Comparison of ENCODE assay signal across 13 cellular contexts in the genomic region with DNA sequence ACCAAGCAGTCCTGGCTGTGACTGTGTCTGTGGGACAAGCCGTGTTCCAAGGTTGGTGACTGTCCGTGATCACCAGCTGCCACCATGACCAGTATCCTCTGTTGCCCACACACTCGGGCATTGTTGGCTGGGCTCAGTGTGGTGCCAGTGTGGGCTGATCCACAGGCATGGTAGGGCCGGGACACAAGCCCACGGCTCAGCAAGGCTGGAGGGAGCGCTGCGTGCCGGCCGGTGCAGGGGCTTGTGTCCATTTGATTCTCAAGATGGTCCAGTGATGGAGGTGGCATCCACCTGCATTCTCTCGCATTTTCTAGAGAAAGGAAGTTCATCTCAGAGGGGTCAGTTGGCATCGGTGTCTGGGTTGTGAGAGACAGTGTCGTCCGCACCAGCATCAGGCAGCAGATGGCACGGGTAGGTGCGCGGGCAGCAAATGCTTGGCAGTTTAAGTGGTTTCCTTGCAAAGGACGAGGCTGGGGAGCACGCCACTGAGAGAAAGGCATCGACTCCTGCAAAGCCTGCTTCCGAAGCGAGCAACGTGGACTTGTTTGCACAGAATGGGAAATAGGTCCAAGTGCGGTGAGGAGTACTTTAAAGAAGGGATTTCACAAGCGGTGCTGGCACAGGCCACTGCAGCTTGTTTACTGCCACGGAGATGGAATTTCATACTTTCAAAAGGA. TPM values are rescaled to one million over a fixed set of nuclear protein-coding genes. Genes with fewer than 3 reads are reported as not detected.
A peak's percentile ranks its signal among the peaks of the same experiment; 100 is the strongest.
DNase-seq lines count a peak whose midpoint lies in the region; ATAC-seq and TF ChIP-seq lines count a peak whose summit lies in the region.
"Had no signal": no experiment of that assay in that cellular context is flagged by ENCODE, and none has a peak within 500 bp of the region (broad histone marks: within the 10 kb centered on the region; RNA-seq: fewer than 3 reads in every experiment).

No MANE protein-coding gene starts in this region.

- H3K27ac Mint-ChIP-seq in progenitor cell of endocrine pancreas, result no peak overlapping the region

- no peaks in the 10 kb centered on the region for H3K36me3 Mint-ChIP-seq in progenitor cell of endocrine pancreas (ENCODE audit: insufficient read depth)

- TF ChIP-seq POLR2A in lower leg skin (IDR thresholded peaks at IDR 0.05) (no peak), testis (IDR thresholded peaks at IDR 0.05) (no peak)

- intact Hi-C loops in lower leg skin (cut with DNase I; ENCODE audit: low total_unique reads) (no loop called here), testis (cut with DNase I; ENCODE audit: low total_unique reads) (no loop called here)

- H3K4me1 ChIP-seq in testis, result peaks cover 22% of the 10 kb centered on the region

- H3K27me3 Mint-ChIP-seq in progenitor cell of endocrine pancreas, result peaks cover 4% of the 10 kb centered on the region

- WGBS in lower leg skin, 2 donors, result 50 to 66% methylated on average over 19 to 23 of the region's 25 CpGs
- WGBS in testis, 2 donors, result 70 to 77% methylated on average over 12 to 25 of the region's 25 CpGs

- H3K4me3 Mint-ChIP-seq in progenitor cell of endocrine pancreas (ENCODE audit: low read depth), result no peak overlapping the region

- H3K4me3 ChIP-seq in coronary artery (peak overlapping the region; percentile 30), lower leg skin (ENCODE audit: low read depth, poor library complexity, severe bottlenecking) (no peak overlapping the region), testis (no peak overlapping the region)
- H3K4me3 ChIP-seq: Peyer's patch had no signal

- no peaks in the 10 kb centered on the region for H3K36me3 ChIP-seq in testis (ENCODE audit: low read depth, missing control alignments)
- H3K36me3 ChIP-seq: Peyer's patch had no signal

- no peaks in the 10 kb centered on the region for H3K27me3 ChIP-seq in testis
- H3K27me3 ChIP-seq: Peyer's patch had no signal

- H3K9me3 Mint-ChIP-seq in progenitor cell of endocrine pancreas (ENCODE audit: low read depth), result no peaks in the 10 kb centered on the region

- H3K9me3 ChIP-seq in testis, result no peaks in the 10 kb centered on the region
- H3K9me3 ChIP-seq: Peyer's patch had no signal

- peak overlapping the region; percentile 61 to 98 for H3K27ac ChIP-seq in coronary artery
- peak overlapping the region in 1 of 2 donors; percentile 69 for H3K27ac ChIP-seq in testis

- TF ChIP-seq CTCF in coronary artery (IDR thresholded peaks at IDR 0.05), result no peak
- no peak for TF ChIP-seq CTCF in lower leg skin (IDR thresholded peaks at IDR 0.05)
- no peak for TF ChIP-seq CTCF in testis (IDR thresholded peaks at IDR 0.05)
- no peak for TF ChIP-seq CTCF in progenitor cell of endocrine pancreas (IDR thresholded peaks at IDR 0.05; ENCODE audit: unreplicated experiment)

- ATAC-seq in GM21447 (IDR thresholded peaks at IDR 0.05; ENCODE audit: unreplicated experiment), result no peak
- ATAC-seq: left colon had no signal

- peaks cover 6% of the 10 kb centered on the region for H3K4me1 Mint-ChIP-seq in progenitor cell of endocrine pancreas (ENCODE audit: low read depth)

- DNase-seq in LHCN-M2 (ENCODE audit: low read depth) (peak; percentile 18), coronary artery (ENCODE audit: low spot score) (no peak), lower leg skin (ENCODE audit: low spot score in 2 of 2) (peak; percentile 89 to 95), testis (peak; percentile 79), T-helper 9 cell (no peak), progenitor cell of endocrine pancreas (ENCODE audit: low spot score, unreplicated experiment) (no peak)
- DNase-seq: activated CD4-positive, CD25-positive, alpha-beta regulatory T cell treated with anti-CD3 and anti-CD28 coated beads, Interleukin-2, amount 50 U/mL, for 72 hours; activated naive CD4-positive, alpha-beta T cell; NCI-H187 treated with DMSO at 0.1 percent for 48 hours; stimulated activated naive CD4-positive, alpha-beta T cell had no signal

RNA-seq across cellular contexts. Expression of a gene that starts 20.9 kb away (rescaled TPM):
- total RNA-seq in LHCN-M2 (2014; rRNA removed) (26.2 and 28.5 TPM in 2 replicates), lower leg skin (10 to 100 TPM; 36.5 to 47.8 (median 38.5) TPM), testis (10 to 100 TPM; 10.3 to 11.3 TPM), progenitor cell of endocrine pancreas (not detected in 2 replicates)
- polyA plus RNA-seq in LHCN-M2 (2012), result 10.9 TPM
- polyA plus RNA-seq in testis (ENCODE audit: insufficient read depth, low read depth, low replicate concordance), result 5.0 TPM

Comparison
In these comparisons a context has a peak if more than half of its experiments do, and no peak if none do; other contexts are left out.
1. DNase-seq: peak in LHCN-M2 (single experiment), lower leg skin (2 of 2) and testis (single experiment); none in coronary artery (single experiment), T-helper 9 cell (single experiment) and progenitor cell of endocrine pancreas (single experiment).
2. RNA of a gene that starts 20.9 kb away (total RNA-seq): 36.5 to 47.8 TPM in lower leg skin, 26.2 to 28.5 TPM in LHCN-M2 and 10.3 to 11.3 TPM in testis; not detected in progenitor cell of endocrine pancreas; every median in the first group is over 10 times any median in the second.